Comparison of ENCODE assay signal across 1 cellular context in genomic region chr19:860481-861098, GRCh38.
A peak's percentile ranks its signal among the peaks of the same experiment; 100 is the strongest.
TF ChIP-seq lines count a peak whose summit lies in the region.

No MANE protein-coding gene starts in this region.

TF ChIP-seq in HepG2, 621 proteins besides CTCF, POLR2A, EP300 and RAD21 (continues in another document):
- peak; percentile 63; the same call in 1 of the 2 replicates for TF ChIP-seq YEATS4 (CRISPR knock-in tag; IDR thresholded peaks at IDR 0.05; ENCODE audit: borderline replicate concordance)
- TF ChIP-seq ZNF687 (CRISPR knock-in tag; IDR thresholded peaks at IDR 0.05): peak; percentile 82
- TF ChIP-seq NONO (IDR thresholded peaks at IDR 0.05): no peak
- TF ChIP-seq NONO (CRISPR knock-in tag; conservative IDR thresholded peaks at IDR 0.05): 0 out of 2 replicates have a peak, but pooled peaks have one; percentile 28
- TF ChIP-seq ZNF546 (CRISPR knock-in tag; conservative IDR thresholded peaks at IDR 0.05): no peak
- peak; percentile 61 for TF ChIP-seq TAF1 (CRISPR knock-in tag; IDR thresholded peaks at IDR 0.05)
- peak; percentile 36; the same call in 1 of the 2 replicates for TF ChIP-seq ZNF362 (CRISPR knock-in tag; IDR thresholded peaks at IDR 0.05; ENCODE audit: borderline replicate concordance)
- peak; percentile 88 for TF ChIP-seq ZNF740 (CRISPR knock-in tag; IDR thresholded peaks at IDR 0.05)
- TF ChIP-seq MAZ (IDR thresholded peaks at IDR 0.05; ENCODE audit: borderline replicate concordance, low read depth, low read length): no peak
- peak; percentile 79 for TF ChIP-seq MAZ (CRISPR knock-in tag; IDR thresholded peaks at IDR 0.05; ENCODE audit: low read depth)
- peak; percentile 32; the same call in 1 of the 2 replicates for TF ChIP-seq ZSCAN25 (CRISPR knock-in tag; IDR thresholded peaks at IDR 0.05)
- no peak for TF ChIP-seq ATF1 (CRISPR knock-in tag; IDR thresholded peaks at IDR 0.05)
- 0 out of 2 replicates have a peak, but pooled peaks have one; percentile 11 for TF ChIP-seq STAT5B (CRISPR knock-in tag; IDR thresholded peaks at IDR 0.05)
- TF ChIP-seq HOXA3 (CRISPR knock-in tag; IDR thresholded peaks at IDR 0.05): peak; percentile 87
- TF ChIP-seq ZNF737 (CRISPR knock-in tag; IDR thresholded peaks at IDR 0.05; ENCODE audit: borderline replicate concordance): no peak
- peak; percentile 69 for TF ChIP-seq ZBTB7A (CRISPR knock-in tag; IDR thresholded peaks at IDR 0.05)
- peak; percentile 73 to 80; a peak in 3 of 4 replicates for TF ChIP-seq HMGXB4 (CRISPR knock-in tag; IDR thresholded peaks at IDR 0.05; ENCODE audit: borderline replicate concordance in 1 of 2, low read depth in 1 of 2)
- TF ChIP-seq HMGA1 (CRISPR knock-in tag; conservative IDR thresholded peaks at IDR 0.05): no peak
- peak; percentile 47; the same call in 1 of the 2 replicates for TF ChIP-seq SAP130 (CRISPR knock-in tag; IDR thresholded peaks at IDR 0.05; ENCODE audit: low read depth)
- peak; percentile 34; the same call in 1 of the 2 replicates for TF ChIP-seq POLR2AphosphoS5 (IDR thresholded peaks at IDR 0.05; ENCODE audit: low read depth, low read length)
- TF ChIP-seq BRD4 (CRISPR knock-in tag; IDR thresholded peaks at IDR 0.05): 0 out of 2 replicates have a peak, but pooled peaks have one; percentile 32
- peak; percentile 39; the same call in 1 of the 2 replicates for TF ChIP-seq UBTF (CRISPR knock-in tag; IDR thresholded peaks at IDR 0.05)
- peak; percentile 30 for TF ChIP-seq ZNF788 (CRISPR knock-in tag; IDR thresholded peaks at IDR 0.05; ENCODE audit: borderline replicate concordance)
- peak; percentile 50; the same call in 1 of the 2 replicates for TF ChIP-seq PHF21A (CRISPR knock-in tag; IDR thresholded peaks at IDR 0.05)
- TF ChIP-seq ZFX (CRISPR knock-in tag; IDR thresholded peaks at IDR 0.05; ENCODE audit: low read depth): peak; percentile 68
- no peak for TF ChIP-seq TBX3 (IDR thresholded peaks at IDR 0.05; ENCODE audit: borderline replicate concordance)
- TF ChIP-seq ZNF768 (CRISPR knock-in tag; IDR thresholded peaks at IDR 0.05): peak; percentile 18; the same call in 1 of the 2 replicates
- 0 out of 2 replicates have a peak, but pooled peaks have one; percentile 19 for TF ChIP-seq SKIL (CRISPR knock-in tag; IDR thresholded peaks at IDR 0.05; ENCODE audit: borderline replicate concordance)
- peak; percentile 80 for TF ChIP-seq YY1 (IDR thresholded peaks at IDR 0.05; ENCODE audit: insufficient read depth, insufficient replicate concordance, low read depth, low read length)
- no peak for TF ChIP-seq HOXA5 (CRISPR knock-in tag; IDR thresholded peaks at IDR 0.05)
- TF ChIP-seq ZFY (CRISPR knock-in tag; IDR thresholded peaks at IDR 0.05): peak; percentile 49; the same call in 1 of the 2 replicates
- no peak for TF ChIP-seq ATF5 (CRISPR knock-in tag; IDR thresholded peaks at IDR 0.05; ENCODE audit: low read depth)
- no peak for TF ChIP-seq SETDB1 (CRISPR knock-in tag; IDR thresholded peaks at IDR 0.05; ENCODE audit: borderline replicate concordance)
- TF ChIP-seq STAG1 (CRISPR knock-in tag; IDR thresholded peaks at IDR 0.05): peak; percentile 45
- TF ChIP-seq ZHX1 (CRISPR knock-in tag; IDR thresholded peaks at IDR 0.05; ENCODE audit: low read depth): 0 out of 2 replicates have a peak, but pooled peaks have one; percentile 51
- peak; percentile 69 for TF ChIP-seq POLR2G (IDR thresholded peaks at IDR 0.05; ENCODE audit: low read depth, low read length)
- TF ChIP-seq ZMAT3 (CRISPR knock-in tag; conservative IDR thresholded peaks at IDR 0.05): no peak
- peak; percentile 75 for TF ChIP-seq SP5 (CRISPR knock-in tag; IDR thresholded peaks at IDR 0.05; ENCODE audit: borderline replicate concordance, low read depth)
- TF ChIP-seq ZFYVE20 (CRISPR knock-in tag; IDR thresholded peaks at IDR 0.05; ENCODE audit: borderline replicate concordance, low read depth): 0 out of 2 replicates have a peak, but pooled peaks have one; percentile 39
- TF ChIP-seq ZNF678 (CRISPR knock-in tag; IDR thresholded peaks at IDR 0.05): no peak
- 0 out of 2 replicates have a peak, but pooled peaks have one; percentile 68 for TF ChIP-seq ZIK1 (CRISPR knock-in tag; IDR thresholded peaks at IDR 0.05; ENCODE audit: borderline replicate concordance, low read depth)
- TF ChIP-seq KDM2A (CRISPR knock-in tag; IDR thresholded peaks at IDR 0.05; ENCODE audit: borderline replicate concordance, low read depth): peak; percentile 31; the same call in 1 of the 2 replicates
- TF ChIP-seq ZBTB20 (CRISPR knock-in tag; IDR thresholded peaks at IDR 0.05; ENCODE audit: borderline replicate concordance, low read depth): no peak
- peak; percentile 63; the same call in 1 of the 2 replicates for TF ChIP-seq SALL1 (CRISPR knock-in tag; IDR thresholded peaks at IDR 0.05)
